ENCODE assay signal across 33 cellular contexts in genomic region chr6:1569377-1569776, GRCh38. TPM values are rescaled to one million over a fixed set of nuclear protein-coding genes. Genes with fewer than 3 reads are reported as not detected.
"Had no signal": no experiment of that assay in that cellular context is flagged by ENCODE, and none has a peak within 500 bp of the region (broad histone marks: within the 10 kb centered on the region; RNA-seq: fewer than 3 reads in every experiment).

No MANE protein-coding gene starts in this region.

- FAIRE-seq: astrocyte, bronchial epithelial cell had no signal

- H3K27ac ChIP-seq: adrenal gland, ascending aorta, body of pancreas, brain microvascular endothelial cell, breast epithelium, cardiac muscle cell had no signal

- H3K27me3 ChIP-seq: adrenal gland, ascending aorta, body of pancreas, brain microvascular endothelial cell, breast epithelium, cardiac muscle cell had no signal

- H3K9me3 ChIP-seq: body of pancreas, breast epithelium had no signal

- DNase-seq: activated effector memory CD4-positive, alpha-beta T cell treated with anti-CD3 and anti-CD28 coated beads, Interleukin-2, amount 50 U/mL, for 16 hours; activated effector memory CD4-positive, alpha-beta T cell treated with Interleukin-2 at 50 U/mL for 16 hours; activated gamma-delta T cell; activated gamma-delta T cell treated with Interleukin-2 at 50 U/mL for 16 hours; activated naive CD4-positive, alpha-beta T cell; activated naive CD4-positive, alpha-beta T cell treated with anti-CD3 and anti-CD28 coated beads for 36 hours; activated naive CD4-positive, alpha-beta T cell treated with anti-CD3 and anti-CD28 coated beads, Interleukin-2, amount 10 ng/mL, durations not matched to agents 7 days and 5 days; activated naive CD4-positive, alpha-beta T cell treated with anti-CD3 and anti-CD28 coated beads, Interleukin-2, amount 50 U/mL, for 16 hours; activated naive CD4-positive, alpha-beta T cell treated with Interleukin-2 at 50 U/mL for 16 hours; activated naive CD8-positive, alpha-beta T cell treated with anti-CD3 and anti-CD28 coated beads for 36 hours; activated naive CD8-positive, alpha-beta T cell treated with anti-CD3 and anti-CD28 coated beads, Interleukin-2, amount 10 ng/mL, durations not matched to agents 7 days and 5 days; activated naive CD8-positive, alpha-beta T cell treated with anti-CD3 and anti-CD28 coated beads, Interleukin-2, amount 50 U/mL, for 24 hours; activated T-cell treated with anti-CD3 and anti-CD28 coated beads, Interleukin-2, amount 50 U/mL, for 24 hours; activated T-cell treated with anti-CD3 and anti-CD28 coated beads, Interleukin-2, amount 50 U/mL, for 4 hours; activated T-cell treated with anti-CD3 and anti-CD28 coated beads, Interleukin-2, amount 50 U/mL, for 48 hours; activated T-cell treated with anti-CD3 and anti-CD28 coated beads, Interleukin-2, amount 50 U/mL, for 72 hours; adrenal gland; amniotic stem cell; amygdala; anterior cingulate cortex; aorta; body of pancreas; brain microvascular endothelial cell; caudate nucleus; central memory CD4-positive, alpha-beta T cell; cerebellar nuclear complex had no signal

- H3K4me1 ChIP-seq: adrenal gland, body of pancreas had no signal

- H3K36me3 ChIP-seq: adrenal gland, ascending aorta, brain microvascular endothelial cell, breast epithelium, cardiac muscle cell had no signal

- ATAC-seq: activated naive CD4-positive, alpha-beta T cell treated with anti-CD3 and anti-CD28 coated beads, Interleukin-2, amount 50 U/mL, for 72 hours; activated naive CD8-positive, alpha-beta T cell treated with anti-CD3 and anti-CD28 coated beads, Interleukin-2, amount 50 U/mL, for 24 hours; activated T-cell treated with anti-CD3 and anti-CD28 coated beads, Interleukin-2, amount 50 U/mL, for 4 hours; activated T-cell treated with anti-CD3 and anti-CD28 coated beads, Interleukin-2, amount 50 U/mL, for 72 hours; activated T-helper 17 cell treated with anti-CD3 and anti-CD28 coated beads, Interleukin-2, amount 50 U/mL, for 72 hours; body of pancreas had no signal

- H3K4me3 ChIP-seq: adrenal gland, ascending aorta, body of pancreas, breast epithelium, cardiac muscle cell had no signal

RNA-seq across cellular contexts. Expression of gene FOXC1, which starts 40.3 kb away (rescaled TPM):
- total RNA-seq: activated naive CD4-positive, alpha-beta T cell treated with anti-CD3 and anti-CD28 coated beads for 36 hours; activated naive CD8-positive, alpha-beta T cell treated with anti-CD3 and anti-CD28 coated beads for 36 hours; activated naive CD8-positive, alpha-beta T cell treated with anti-CD3 and anti-CD28 coated beads, Interleukin-2, amount 10 ng/mL, durations not matched to agents 7 days and 5 days; activated T-helper 17 cell treated with anti-CD3 and anti-CD28 coated beads, Interleukin-2, amount 50 U/mL, for 72 hours had no signal
